ENCODE assay signal across 19 cellular contexts in the genomic region with DNA sequence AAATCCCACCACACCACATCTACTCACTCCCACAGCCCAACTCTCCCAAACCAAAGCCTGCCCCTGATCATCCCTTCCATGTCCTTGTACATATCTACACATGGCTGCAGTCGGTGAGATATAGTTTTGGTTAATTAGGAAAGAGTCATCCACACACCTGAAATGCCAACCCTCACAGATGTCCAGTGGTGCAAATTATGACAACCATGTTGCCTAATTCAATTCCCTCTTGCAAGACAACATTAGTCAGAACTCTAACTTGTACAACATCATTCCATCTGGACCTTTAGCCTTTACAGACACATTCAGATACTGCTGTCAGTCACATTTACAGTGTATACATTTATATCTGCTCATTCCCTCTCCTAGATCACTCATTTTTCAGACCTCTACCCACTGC. TPM values are rescaled to one million over a fixed set of nuclear protein-coding genes. Genes with fewer than 3 reads are reported as not detected.
DNase-seq lines count a peak whose midpoint lies in the region; ATAC-seq and TF ChIP-seq lines count a peak whose summit lies in the region.
"Had no signal": no experiment of that assay in that cellular context is flagged by ENCODE, and none has a peak within 500 bp of the region (broad histone marks: within the 10 kb centered on the region; RNA-seq: fewer than 3 reads in every experiment).

No MANE protein-coding gene starts in this region.

- H3K27ac ChIP-seq in breast epithelium, result no peak overlapping the region
- no peak overlapping the region for H3K27ac ChIP-seq in heart right ventricle
- H3K27ac ChIP-seq: BLaER1 had no signal

- whole genome bisulfite sequencing in heart right ventricle, 2 donors, result 94 to 98% methylated on average over 1 of the region's 1 CpG

- no peak for ATAC-seq in activated naive CD8-positive, alpha-beta T cell treated with anti-CD3 and anti-CD28 coated beads, Interleukin-2, amount 50 U/mL, for 24 hours
- no peak for ATAC-seq in GM21367 (IDR thresholded peaks at IDR 0.05; ENCODE audit: unreplicated experiment)
- ATAC-seq in heart right ventricle, result no peak

- TF ChIP-seq POLR2A in breast epithelium (IDR thresholded peaks at IDR 0.05), result no peak

- H3K9me3 ChIP-seq in breast epithelium (no peaks in the 10 kb centered on the region), heart right ventricle (no peaks in the 10 kb centered on the region)
- H3K9me3 ChIP-seq: BLaER1, HAP-1 had no signal

- no peaks in the 10 kb centered on the region for H3K27me3 ChIP-seq in breast epithelium
- H3K27me3 ChIP-seq in heart right ventricle, result no peaks in the 10 kb centered on the region
- H3K27me3 ChIP-seq: BLaER1 had no signal

- H3K4me1 Mint-ChIP-seq in MCF 10A (ENCODE audit: insufficient read depth, unreplicated experiment), result no peaks in the 10 kb centered on the region
- H3K4me1 Mint-ChIP-seq in activated naive CD8-positive, alpha-beta T cell treated with anti-CD3 and anti-CD28 coated beads, Interleukin-2, amount 50 U/mL, for 24 hours, result no peaks in the 10 kb centered on the region

- TF ChIP-seq CTCF in MCF 10A (IDR thresholded peaks at IDR 0.05; ENCODE audit: unreplicated experiment), result no peak
- TF ChIP-seq CTCF in breast epithelium (IDR thresholded peaks at IDR 0.05), result no peak
- no peak for TF ChIP-seq CTCF in fibroblast of villous mesenchyme (IDR thresholded peaks at IDR 0.05; ENCODE audit: insufficient read depth, low read depth, low read length)
- no peak for TF ChIP-seq CTCF in heart right ventricle (IDR thresholded peaks at IDR 0.05)

- DNase-seq in MCF 10A (ENCODE audit: unreplicated experiment) (peak; percentile 4), breast epithelium (ENCODE audit: low spot score in 2 of 2) (no peak), fibroblast of villous mesenchyme (ENCODE audit: low read depth) (peak; percentile 9), heart right ventricle (no peak), DMS79 treated with DMSO at 0.1 percent for 48 hours (lab: John Stamatoyannopoulos, UW) (no peak)
- no peak for DNase-seq in activated naive CD8-positive, alpha-beta T cell treated with anti-CD3 and anti-CD28 coated beads, Interleukin-2, amount 50 U/mL, for 24 hours
- DNase-seq: DMS 273 treated with DMSO at 0.1 percent for 48 hours, GF-D8, Karpas-422, NCI-H1105 treated with DMSO at 0.1 percent for 48 hours, NCI-H1694 treated with DMSO at 0.1 percent for 48 hours, NCI-H2107, NCI-H226, NCI-H526 treated with DMSO at 0.1 percent for 48 hours, OCI-M1, SHP77 treated with DMSO at 0.1 percent for 48 hours had no signal

- BruUV-seq in MCF 10A (replicated peaks; lab: Mats Ljungman, UMichigan), result no TSS peak

- H3K27me3 Mint-ChIP-seq in MCF 10A (ENCODE audit: insufficient read depth, unreplicated experiment), result no peaks in the 10 kb centered on the region
- no peaks in the 10 kb centered on the region for H3K27me3 Mint-ChIP-seq in activated naive CD8-positive, alpha-beta T cell treated with anti-CD3 and anti-CD28 coated beads, Interleukin-2, amount 50 U/mL, for 24 hours

- H3K36me3 ChIP-seq in breast epithelium (peaks cover 27% of the 10 kb centered on the region), heart right ventricle (peaks cover 0 to 100% (median 49%) of the 10 kb centered on the region in 9 donors)

- H3K4me3 ChIP-seq in breast epithelium (no peak overlapping the region), fibroblast of villous mesenchyme (ENCODE audit: low read depth, low read length) (no peak overlapping the region), heart right ventricle (no peak overlapping the region)
- H3K4me3 ChIP-seq: BLaER1, HAP-1 had no signal

- H3K9me3 Mint-ChIP-seq in MCF 10A (ENCODE audit: unreplicated experiment), result no peaks in the 10 kb centered on the region
- no peaks in the 10 kb centered on the region for H3K9me3 Mint-ChIP-seq in activated naive CD8-positive, alpha-beta T cell treated with anti-CD3 and anti-CD28 coated beads, Interleukin-2, amount 50 U/mL, for 24 hours

- CTCF ChIA-PET in MCF 10A (lab: Yijun Ruan, JAX), result interaction anchor here (0.7 kb wide), 1 partner anchor 239 kb away, joined by 4 read pairs; no protein-coding TSS in a partner anchor

- H3K4me3 Mint-ChIP-seq in MCF 10A (ENCODE audit: unreplicated experiment), result no peak overlapping the region
- H3K4me3 Mint-ChIP-seq in activated naive CD8-positive, alpha-beta T cell treated with anti-CD3 and anti-CD28 coated beads, Interleukin-2, amount 50 U/mL, for 24 hours, result no peak overlapping the region

- H3K36me3 Mint-ChIP-seq in MCF 10A (ENCODE audit: insufficient read depth, unreplicated experiment), result peaks cover 86% of the 10 kb centered on the region
- H3K36me3 Mint-ChIP-seq in activated naive CD8-positive, alpha-beta T cell treated with anti-CD3 and anti-CD28 coated beads, Interleukin-2, amount 50 U/mL, for 24 hours (ENCODE audit: low read depth), result peaks cover 39% of the 10 kb centered on the region

- intact Hi-C loops in MCF 10A (cut with micrococcal nuclease) (no loop called here), breast epithelium (cut with DNase I; ENCODE audit: low total_unique reads) (no loop called here), heart right ventricle (cut with DNase I) (no loop called here)

- no peak overlapping the region for H3K27ac Mint-ChIP-seq in MCF 10A (ENCODE audit: low read depth, unreplicated experiment)
- peak overlapping the region; percentile 10 for H3K27ac Mint-ChIP-seq in activated naive CD8-positive, alpha-beta T cell treated with anti-CD3 and anti-CD28 coated beads, Interleukin-2, amount 50 U/mL, for 24 hours

- H3K4me1 ChIP-seq in breast epithelium (no peaks in the 10 kb centered on the region), heart right ventricle (no peaks in the 10 kb centered on the region)
- H3K4me1 ChIP-seq: BLaER1 had no signal

- POLR2A ChIA-PET in MCF 10A (lab: Yijun Ruan, JAX), result interaction anchor here (0.8 to 1.0 kb wide), 2 partner anchors 29 to 96 kb away, joined by 3 read pairs; no protein-coding TSS in a partner anchor

RNA-seq across cellular contexts. Expression of a gene that starts 41.2 kb away (rescaled TPM):
- 23.3 and 31.4 TPM in 2 replicates for total RNA-seq in MCF 10A (2022)
- total RNA-seq in breast epithelium, result 10 to 100 TPM; 12.2 to 21.1 (median 19.7) TPM
- total RNA-seq in fibroblast of villous mesenchyme, result 9.7 and 14.7 TPM in 2 replicates
- total RNA-seq in heart right ventricle, result 10 to 100 TPM in 8 of 10 donors, 1 to 10 TPM in 2; 9.0 to 14.9 (median 12.1) TPM
- 1 to 10 TPM; 5.0 to 6.8 TPM for polyA plus RNA-seq in heart right ventricle

RNA-seq across cellular contexts. Expression of a gene that starts 41.3 kb away (rescaled TPM):
- total RNA-seq in MCF 10A (2022) (38.7 and 38.9 TPM in 2 replicates), breast epithelium (10 to 100 TPM; 19.5 to 24.9 (median 24.7) TPM), fibroblast of villous mesenchyme (26.3 and 37.0 TPM in 2 replicates), heart right ventricle (10 to 100 TPM in 9 of 10 donors, 1 to 10 TPM in 1; 9.6 to 15.7 (median 12.2) TPM)
- 1 to 10 TPM; 3.5 to 8.4 TPM for polyA plus RNA-seq in heart right ventricle

Comparison
In these comparisons a context has a peak if more than half of its experiments do, and no peak if none do; other contexts are left out.
1. DNase-seq: peak in MCF 10A (single experiment) and fibroblast of villous mesenchyme (single experiment); none in breast epithelium (0 of 2), activated naive CD8-positive, alpha-beta T cell treated with anti-CD3 and anti-CD28 coated beads, Interleukin-2, amount 50 U/mL, for 24 hours (single experiment), heart right ventricle (0 of 2) and DMS79 treated with DMSO at 0.1 percent for 48 hours (single experiment).